Comparison of ENCODE assay signal across 1 cellular context in the genomic region with DNA sequence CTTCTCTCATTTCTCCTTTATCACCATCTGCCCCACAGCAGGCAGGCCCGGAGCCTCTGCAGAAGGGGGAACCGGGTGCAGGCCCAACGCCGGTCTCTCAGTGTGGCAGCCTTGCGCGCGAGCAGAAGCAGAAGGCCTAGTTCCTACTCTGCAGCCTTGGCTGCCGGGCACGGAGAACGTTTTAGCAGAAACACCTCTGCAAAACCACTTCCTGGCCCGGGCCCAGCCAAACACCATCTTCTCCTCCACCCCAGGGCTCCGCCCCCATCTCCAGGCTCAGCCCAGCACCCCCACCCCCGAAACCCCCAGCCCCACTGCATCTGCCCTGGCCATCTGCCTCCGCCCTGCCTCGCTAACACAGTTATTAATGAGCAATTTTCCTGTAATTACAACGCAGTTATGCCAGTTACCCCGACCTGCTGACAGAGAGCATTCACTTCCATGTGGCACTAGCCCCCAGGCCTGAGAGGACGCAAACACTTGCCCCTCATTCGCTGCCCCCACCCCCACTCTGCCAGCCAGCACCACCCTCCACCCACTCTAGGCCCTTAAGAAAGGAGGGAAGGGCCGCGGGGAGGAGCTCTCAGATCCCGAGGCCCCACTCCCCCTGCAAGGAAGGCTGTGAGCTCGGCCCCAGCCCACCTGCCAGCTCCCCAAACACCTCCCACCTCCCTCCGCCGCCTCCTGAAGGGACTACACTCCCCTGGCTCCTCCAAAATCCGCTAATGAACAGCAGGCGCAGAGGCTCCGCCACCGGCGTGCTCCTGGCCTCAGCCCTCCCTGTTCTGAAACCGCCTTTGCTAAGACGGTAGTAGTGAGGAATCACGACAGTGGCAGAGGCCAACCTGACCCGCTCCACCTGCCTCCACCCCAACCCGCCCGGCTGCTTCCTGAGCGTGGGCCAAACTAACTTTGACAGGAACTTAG.
TF ChIP-seq lines count a peak whose summit lies in the region.

No MANE protein-coding gene starts in this region.

TF ChIP-seq in WTC11, 78 proteins besides CTCF, POLR2A, EP300 and RAD21 (continued from another document):
- TF ChIP-seq, protein P1, sequence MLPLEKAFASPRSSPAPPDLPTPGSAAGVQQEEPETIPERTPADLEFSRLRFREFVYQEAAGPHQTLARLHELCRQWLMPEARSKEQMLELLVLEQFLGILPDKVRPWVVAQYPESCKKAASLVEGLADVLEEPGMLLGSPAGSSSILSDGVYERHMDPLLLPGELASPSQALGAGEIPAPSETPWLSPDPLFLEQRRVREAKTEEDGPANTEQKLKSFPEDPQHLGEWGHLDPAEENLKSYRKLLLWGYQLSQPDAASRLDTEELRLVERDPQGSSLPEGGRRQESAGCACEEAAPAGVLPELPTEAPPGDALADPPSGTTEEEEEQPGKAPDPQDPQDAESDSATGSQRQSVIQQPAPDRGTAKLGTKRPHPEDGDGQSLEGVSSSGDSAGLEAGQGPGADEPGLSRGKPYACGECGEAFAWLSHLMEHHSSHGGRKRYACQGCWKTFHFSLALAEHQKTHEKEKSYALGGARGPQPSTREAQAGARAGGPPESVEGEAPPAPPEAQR (CRISPR knock-in tag; IDR thresholded peaks at IDR 0.05) = no peak
- TF ChIP-seq EMX1 (CRISPR knock-in tag; IDR thresholded peaks at IDR 0.05) = no peak
- no peak for TF ChIP-seq TP53 (CRISPR knock-in tag; IDR thresholded peaks at IDR 0.05)
- no peak for TF ChIP-seq NFE2L1 (CRISPR knock-in tag; IDR thresholded peaks at IDR 0.05)
- no peak for TF ChIP-seq TCF7 (CRISPR knock-in tag; IDR thresholded peaks at IDR 0.05; ENCODE audit: low read depth)
- no peak for TF ChIP-seq ELF4 (CRISPR knock-in tag; IDR thresholded peaks at IDR 0.05; ENCODE audit: low read depth)
